1 cellular context compared by ENCODE assay signal in genomic region chr7:75366643-75367042, GRCh38. TPM values are rescaled to one million over a fixed set of nuclear protein-coding genes. Genes with fewer than 3 reads are reported as not detected.
"Had no signal": no experiment of that assay in that cellular context is flagged by ENCODE, and none has a peak within 500 bp of the region (broad histone marks: within the 10 kb centered on the region; RNA-seq: fewer than 3 reads in every experiment).

No MANE protein-coding gene starts in this region.

RNA-seq across cellular contexts. Expression of gene TRIM73, which starts 28.8 kb away (rescaled TPM):
- total RNA-seq: HT1080 had no signal
